ENCODE assay signal across 15 cellular contexts in genomic region chr1:16158993-16159831, GRCh38. TPM values are rescaled to one million over a fixed set of nuclear protein-coding genes. Genes with fewer than 3 reads are reported as not detected.
A peak's percentile ranks its signal among the peaks of the same experiment; 100 is the strongest.
DNase-seq lines count a peak whose midpoint lies in the region; ATAC-seq, FAIRE-seq and TF ChIP-seq lines count a peak whose summit lies in the region.
"Had no signal": no experiment of that assay in that cellular context is flagged by ENCODE, and none has a peak within 500 bp of the region (broad histone marks: within the 10 kb centered on the region; RNA-seq: fewer than 3 reads in every experiment).

No MANE protein-coding gene starts in this region.

- H3K36me3 ChIP-seq in astrocyte (ENCODE audit: insufficient read depth, low read length): no peaks in the 10 kb centered on the region
- H3K36me3 ChIP-seq in mucosa of rectum (ENCODE audit: control insufficient read depth in 2 of 2, insufficient read depth in 2 of 2, low read length in 2 of 2): no peaks in the 10 kb centered on the region
- H3K36me3 ChIP-seq in psoas muscle (ENCODE audit: insufficient read depth in 1 of 2, low read depth in 1 of 2): no peaks in the 10 kb centered on the region
- H3K36me3 ChIP-seq: left ventricle myocardium inferior, neutrophil had no signal

- intact Hi-C loops in psoas muscle (cut with DNase I): no loop called here

- no peaks in the 10 kb centered on the region for H3K27me3 ChIP-seq in astrocyte (ENCODE audit: insufficient read depth, low read length)
- H3K27me3 ChIP-seq in mucosa of rectum (ENCODE audit: control insufficient read depth in 2 of 2, insufficient read depth in 2 of 2, low read length in 2 of 2): no peaks in the 10 kb centered on the region
- H3K27me3 ChIP-seq in psoas muscle (ENCODE audit: insufficient read depth in 3 of 3, low read length in 2 of 3): peaks cover 0 to 10% (median 0%) of the 10 kb centered on the region in 3 donors

- peak; percentile 75 for DNase-seq in A172 (ENCODE audit: low spot score)
- peak; percentile 88 for DNase-seq in HPDE6-E6E7 (ENCODE audit: extremely low spot score)
- no peak for DNase-seq in astrocyte (ENCODE audit: low read depth)
- DNase-seq in psoas muscle: no peak
- no peak for DNase-seq in nucleus accumbens (lab: John Stamatoyannopoulos, UW)
- no peak for DNase-seq in KBM-7
- DNase-seq: activated naive CD4-positive, alpha-beta T cell treated with anti-CD3 and anti-CD28 coated beads, Interleukin-2, amount 10 ng/mL, durations not matched to agents 7 days and 5 days; DMS 273 treated with DMSO at 0.1 percent for 48 hours; left ventricle myocardium inferior; NCI-H187; NCI-H82; SHP77 had no signal

- H3K4me1 ChIP-seq in astrocyte (ENCODE audit: insufficient read depth, low read length) (peaks cover 31% of the 10 kb centered on the region), mucosa of rectum (ENCODE audit: control insufficient read depth in 2 of 2, insufficient read depth in 2 of 2, low read length in 2 of 2) (peaks cover 19 to 31% of the 10 kb centered on the region in 2 donors), psoas muscle (peaks cover 8% of the 10 kb centered on the region)

- no peak for ATAC-seq in psoas muscle
- ATAC-seq in HG03432 (IDR thresholded peaks at IDR 0.05; ENCODE audit: unreplicated experiment): no peak

- FAIRE-seq in astrocyte (lab: Jason Lieb, UNC): no peak

- peaks cover 3% of the 10 kb centered on the region for H3K36me3 Mint-ChIP-seq in astrocyte (ENCODE audit: low read depth, unreplicated experiment)
- H3K36me3 Mint-ChIP-seq: activated naive CD4-positive, alpha-beta T cell treated with anti-CD3 and anti-CD28 coated beads, Interleukin-2, amount 10 ng/mL, durations not matched to agents 7 days and 5 days had no signal

- no peak overlapping the region for H2AFZ ChIP-seq in astrocyte (ENCODE audit: low read depth, low read length)

- H4K20me1 ChIP-seq in astrocyte (ENCODE audit: insufficient read depth, low read length): peaks cover 11% of the 10 kb centered on the region

- no peak overlapping the region for H3K4me2 ChIP-seq in astrocyte (ENCODE audit: low read length)

- 85 to 91% (median 90%) methylated on average over 16 of the region's 16 CpGs for WGBS in psoas muscle, 3 donors

- H3K9ac ChIP-seq in astrocyte (ENCODE audit: low read length) (no peak overlapping the region), mucosa of rectum (ENCODE audit: low read depth in 1 of 2, low read length in 2 of 2) (peak overlapping the region; percentile 24 to 65)

- no peaks in the 10 kb centered on the region for H3K9me3 Mint-ChIP-seq in astrocyte (ENCODE audit: unreplicated experiment)
- H3K9me3 Mint-ChIP-seq: activated naive CD4-positive, alpha-beta T cell treated with anti-CD3 and anti-CD28 coated beads, Interleukin-2, amount 10 ng/mL, durations not matched to agents 7 days and 5 days had no signal

- peaks cover 25% of the 10 kb centered on the region for H3K79me2 ChIP-seq in astrocyte (ENCODE audit: insufficient read depth, low read length)

- H3K4me3 ChIP-seq in astrocyte (ENCODE audit: insufficient read depth, low read depth, low read length): no peak overlapping the region
- H3K4me3 ChIP-seq in mucosa of rectum (ENCODE audit: low read length in 2 of 2): no peak overlapping the region
- no peak overlapping the region for H3K4me3 ChIP-seq in psoas muscle
- H3K4me3 ChIP-seq: left ventricle myocardium inferior had no signal

- H3K4me3 Mint-ChIP-seq in astrocyte (ENCODE audit: unreplicated experiment): peak overlapping the region; percentile 2
- H3K4me3 Mint-ChIP-seq: activated naive CD4-positive, alpha-beta T cell treated with anti-CD3 and anti-CD28 coated beads, Interleukin-2, amount 10 ng/mL, durations not matched to agents 7 days and 5 days had no signal

- no peak for TF ChIP-seq CTCF in astrocyte (IDR thresholded peaks at IDR 0.05; ENCODE audit: insufficient read depth, low read depth, low read length)
- no peak for TF ChIP-seq CTCF in psoas muscle (IDR thresholded peaks at IDR 0.05)

- H3K4me1 Mint-ChIP-seq in astrocyte (ENCODE audit: low read depth, unreplicated experiment): peaks cover 28% of the 10 kb centered on the region

- H3K27ac Mint-ChIP-seq in astrocyte (ENCODE audit: unreplicated experiment): no peak overlapping the region
- H3K27ac Mint-ChIP-seq: activated naive CD4-positive, alpha-beta T cell treated with anti-CD3 and anti-CD28 coated beads, Interleukin-2, amount 10 ng/mL, durations not matched to agents 7 days and 5 days had no signal

- in situ Hi-C loops in KBM-7 (cut with MboI; ENCODE audit: low pct_unique_long_range_greater_than_20kb, low sequenced_read_pairs): no loop called here

- no peak overlapping the region for H3K27ac ChIP-seq in astrocyte (ENCODE audit: low read depth, low read length)
- H3K27ac ChIP-seq in mucosa of rectum (ENCODE audit: low read depth in 2 of 2, low read length in 2 of 2): peak overlapping the region; percentile 74 to 76
- no peak overlapping the region for H3K27ac ChIP-seq in psoas muscle
- H3K27ac ChIP-seq: left ventricle myocardium inferior, neutrophil had no signal

- no peaks in the 10 kb centered on the region for H3K9me3 ChIP-seq in astrocyte (ENCODE audit: insufficient read depth, low read depth, low read length)
- no peaks in the 10 kb centered on the region for H3K9me3 ChIP-seq in mucosa of rectum (ENCODE audit: control insufficient read depth in 2 of 2, low read length in 2 of 2)
- no peaks in the 10 kb centered on the region for H3K9me3 ChIP-seq in psoas muscle
- H3K9me3 ChIP-seq: left ventricle myocardium inferior, neutrophil had no signal

- peaks cover 2% of the 10 kb centered on the region for H3K27me3 Mint-ChIP-seq in astrocyte (ENCODE audit: low read depth, unreplicated experiment)

RNA-seq across cellular contexts. Expression of gene EPHA2, which starts 3.3 kb away (rescaled TPM):
- 54.3 and 78.1 TPM in 2 replicates for total RNA-seq in A172 (2014; rRNA removed; shearing (Covaris generic))
- total RNA-seq in astrocyte (117 and 140 TPM in 2 replicates), psoas muscle (1 to 10 TPM; 3.0 to 7.0 (median 3.5) TPM)
- 1 to 10 TPM; 1.3 to 8.0 (median 1.5) TPM for polyA plus RNA-seq in psoas muscle

RNA-seq across cellular contexts. Expression of gene ARHGEF19, which starts 53.2 kb away (rescaled TPM):
- 0.50 and 1.1 TPM in 2 replicates for total RNA-seq in A172 (2014; rRNA removed; shearing (Covaris generic))
- total RNA-seq in astrocyte: 5.7 and 7.4 TPM in 2 replicates
- total RNA-seq in psoas muscle: 1 to 10 TPM; 1.1 to 1.8 (median 1.3) TPM
- 1 to 10 TPM in 2 of 3 donors, under 1 TPM in 1; 0.99 to 2.4 (median 1.3) TPM for polyA plus RNA-seq in psoas muscle

Comparison
In these comparisons a context has a peak if more than half of its experiments do, and no peak if none do; other contexts are left out.
1. DNase-seq: peak in A172 (single experiment) and HPDE6-E6E7 (single experiment); none in astrocyte (single experiment), psoas muscle (0 of 2), nucleus accumbens (0 of 56) and KBM-7 (single experiment).
2. H3K27ac ChIP-seq: peak in mucosa of rectum (2 of 2); none in astrocyte (single experiment) and psoas muscle (single experiment).